Comparison of ENCODE assay signal across 18 cellular contexts in the genomic region with DNA sequence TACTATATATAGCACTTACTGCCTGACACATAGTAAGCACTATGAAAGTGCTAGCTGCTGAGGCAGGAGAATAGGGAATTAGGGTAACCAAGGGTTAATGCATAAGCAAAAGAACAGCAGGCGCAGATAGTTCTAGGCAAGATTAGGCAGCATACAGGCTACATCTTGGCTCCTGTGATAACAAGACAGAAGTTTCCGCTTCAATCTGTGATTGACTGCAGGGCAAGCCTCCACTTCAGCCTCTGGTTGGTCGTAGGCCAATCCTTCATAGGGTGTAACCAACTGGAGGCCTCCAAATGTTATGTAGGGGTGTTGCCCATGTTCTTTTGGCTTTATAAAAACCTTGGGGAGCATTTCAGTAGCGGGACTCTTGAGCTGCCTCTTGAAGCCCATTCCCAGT. TPM values are rescaled to one million over a fixed set of nuclear protein-coding genes. Genes with fewer than 3 reads are reported as not detected.
DNase-seq lines count a peak whose midpoint lies in the region; ATAC-seq, FAIRE-seq and TF ChIP-seq lines count a peak whose summit lies in the region.
"Had no signal": no experiment of that assay in that cellular context is flagged by ENCODE, and none has a peak within 500 bp of the region (broad histone marks: within the 10 kb centered on the region; RNA-seq: fewer than 3 reads in every experiment).

No MANE protein-coding gene starts in this region.

- no peak overlapping the region for H3K56ac ChIP-seq in IMR-90 (ENCODE audit: extremely low read depth, insufficient read depth, low read length)

- no peak for FAIRE-seq in keratinocyte (lab: Jason Lieb, UNC)
- FAIRE-seq: endothelial cell of umbilical vein had no signal

- H3K9me3 ChIP-seq in IMR-90 (ENCODE audit: control insufficient read depth, insufficient read depth, low read length) (no peaks in the 10 kb centered on the region), keratinocyte (ENCODE audit: control insufficient read depth, low read depth, low read length) (no peaks in the 10 kb centered on the region), gastrocnemius medialis (no peaks in the 10 kb centered on the region)
- H3K9me3 ChIP-seq: mucosa of descending colon, prostate gland had no signal

- peak overlapping the region; percentile 57 for H3K4me2 ChIP-seq in IMR-90 (ENCODE audit: low read depth, low read length)
- H3K4me2 ChIP-seq in keratinocyte (ENCODE audit: control insufficient read depth, extremely low read depth, insufficient read depth, low read depth, low read length), result no peak overlapping the region
- H3K4me2 ChIP-seq: BLaER1 treated with 17β-estradiol and CSF1 and Interleukin-3, amounts not matched to agents 10 nM and 100 nM had no signal

- no peak overlapping the region for H3K27ac Mint-ChIP-seq in Calu3 (ENCODE audit: unreplicated experiment)
- H3K27ac Mint-ChIP-seq: stimulated activated memory B cell treated with anti-CD40 and anti-IgM and Interleukin-4, amounts not matched to agents 10 μg/mL and 1 μg/mL and 100 μg/mL, for 72 hours had no signal

- 20% methylated on average over 1 of the region's 4 CpGs; no CpG with 5 or more reads in 1 of the 2 experiments for WGBS in IMR-90 (ENCODE audit: extremely low coverage in 2 of 2, insufficient read length in 1 of 2), 2 experiments

- H3K27ac ChIP-seq in IMR-90 (ENCODE audit: insufficient read depth, low read length) (no peak overlapping the region), keratinocyte (ENCODE audit: control insufficient read depth, insufficient read depth, low read length) (no peak overlapping the region), gastrocnemius medialis (no peak overlapping the region), substantia nigra (ENCODE audit: low read depth, low read length, poor library complexity, severe bottlenecking) (no peak overlapping the region)
- H3K27ac ChIP-seq: BLaER1 treated with 17β-estradiol and CSF1 and Interleukin-3, amounts not matched to agents 10 nM and 100 nM; brain microvascular endothelial cell; prostate gland had no signal

- TF ChIP-seq CTCF in IMR-90 (conservative IDR thresholded peaks at IDR 0.05; ENCODE audit: low read depth, low read length), result no peak
- TF ChIP-seq CTCF in choroid plexus epithelial cell (conservative IDR thresholded peaks at IDR 0.05; ENCODE audit: low read depth, low read length), result no peak
- no peak for TF ChIP-seq CTCF in keratinocyte (optimal IDR thresholded peaks at IDR 0.05 in 1 of 3, IDR thresholded peaks at IDR 0.05 in 1 of 3, conservative IDR thresholded peaks at IDR 0.05 in 1 of 3; ENCODE audit: extremely low read depth in 1 of 3, insufficient read depth in 2 of 3, low read length in 3 of 3)
- TF ChIP-seq CTCF in GM10248 (IDR thresholded peaks at IDR 0.05; ENCODE audit: control extremely low read depth, extremely low read depth, low read depth, missing control alignments), result no peak
- no peak for TF ChIP-seq CTCF in Calu3 (IDR thresholded peaks at IDR 0.05; ENCODE audit: unreplicated experiment)
- no peak for TF ChIP-seq CTCF in gastrocnemius medialis (IDR thresholded peaks at IDR 0.05 in 4 of 5, conservative IDR thresholded peaks at IDR 0.05 in 1 of 5)

- H2AFZ ChIP-seq in IMR-90 (replicated peaks; ENCODE audit: low read length, poor library complexity) (peak overlapping the region; percentile 44), keratinocyte (ENCODE audit: control insufficient read depth, low read length) (peak overlapping the region; percentile 81)

- H3K4me3 ChIP-seq in IMR-90 (ENCODE audit: insufficient read depth, low read depth, low read length) (no peak overlapping the region), choroid plexus epithelial cell (ENCODE audit: low read depth, low read length) (no peak overlapping the region), keratinocyte (ENCODE audit: control insufficient read depth in 2 of 3, extremely low read depth in 1 of 3, insufficient read depth in 2 of 3, low read depth in 1 of 3, low read length in 3 of 3) (no peak overlapping the region), gastrocnemius medialis (no peak overlapping the region)
- H3K4me3 ChIP-seq: BLaER1 treated with 17β-estradiol and CSF1 and Interleukin-3, amounts not matched to agents 10 nM and 100 nM; mucosa of descending colon; prostate gland had no signal

- H2AK9ac ChIP-seq in IMR-90 (replicated peaks; ENCODE audit: low read depth, low read length, poor library complexity), result no peak overlapping the region

- no peak for TF ChIP-seq RAD21 in IMR-90 (IDR thresholded peaks at IDR 0.05; ENCODE audit: low read length)

- H3K4me1 ChIP-seq in IMR-90 (ENCODE audit: control insufficient read depth, insufficient read depth, low read length), result 0 out of 2 replicates have a peak, but pooled peaks cover 1% of the 10 kb centered on the region
- no peaks in the 10 kb centered on the region for H3K4me1 ChIP-seq in keratinocyte (ENCODE audit: control insufficient read depth, extremely low read depth, insufficient read depth, low read length)
- no peaks in the 10 kb centered on the region for H3K4me1 ChIP-seq in gastrocnemius medialis
- H3K4me1 ChIP-seq: BLaER1 treated with 17β-estradiol and CSF1 and Interleukin-3, amounts not matched to agents 10 nM and 100 nM; prostate gland had no signal

- H4K8ac ChIP-seq in IMR-90 (ENCODE audit: low read depth in 2 of 2, low read length in 2 of 2), result no peak overlapping the region

- H3K36me3 ChIP-seq in IMR-90 (ENCODE audit: control insufficient read depth, insufficient read depth, low read length) (no peaks in the 10 kb centered on the region), keratinocyte (ENCODE audit: control insufficient read depth in 2 of 2, extremely low read depth in 1 of 2, insufficient read depth in 2 of 2, low read length in 2 of 2) (no peaks in the 10 kb centered on the region), gastrocnemius medialis (no peaks in the 10 kb centered on the region)
- H3K36me3 ChIP-seq: BLaER1 treated with 17β-estradiol and CSF1 and Interleukin-3, amounts not matched to agents 10 nM and 100 nM; brain microvascular endothelial cell; prostate gland had no signal

- H3K79me2 ChIP-seq in keratinocyte (ENCODE audit: control insufficient read depth, insufficient read depth, low read length), result no peaks in the 10 kb centered on the region

- H3K9ac ChIP-seq in IMR-90 (ENCODE audit: low read depth, low read length), result no peak overlapping the region
- no peak overlapping the region for H3K9ac ChIP-seq in keratinocyte (ENCODE audit: control insufficient read depth, extremely low read depth, insufficient read depth, low read length)
- H3K9ac ChIP-seq: BLaER1 treated with 17β-estradiol and CSF1 and Interleukin-3, amounts not matched to agents 10 nM and 100 nM had no signal

- no peak overlapping the region for H3K23ac ChIP-seq in IMR-90 (ENCODE audit: low read depth, low read length)

- H3K4me1 Mint-ChIP-seq in Calu3 (ENCODE audit: low read depth, unreplicated experiment), result no peaks in the 10 kb centered on the region
- H3K4me1 Mint-ChIP-seq: stimulated activated memory B cell treated with anti-CD40 and anti-IgM and Interleukin-4, amounts not matched to agents 10 μg/mL and 1 μg/mL and 100 μg/mL, for 72 hours had no signal

- H2BK120ac ChIP-seq in IMR-90 (ENCODE audit: low read depth, low read length), result no peak overlapping the region

- H3K9me3 Mint-ChIP-seq in Calu3 (ENCODE audit: low read depth, unreplicated experiment), result no peaks in the 10 kb centered on the region
- H3K9me3 Mint-ChIP-seq: stimulated activated memory B cell treated with anti-CD40 and anti-IgM and Interleukin-4, amounts not matched to agents 10 μg/mL and 1 μg/mL and 100 μg/mL, for 72 hours; T-cell had no signal

- no peak overlapping the region for H3K14ac ChIP-seq in IMR-90 (replicated peaks; ENCODE audit: low read depth, low read length)

- in situ Hi-C loops in IMR-90 (cut with MboI; ENCODE audit: low sequenced_read_pairs) (loop anchor here (5.0 kb wide), 1 partner anchor 352 kb away; no protein-coding TSS in a partner anchor), gastrocnemius medialis (cut with MboI; ENCODE audit: low sequenced_read_pairs in 4 of 4) (loop anchor here (25.0 kb wide), 1 partner anchor 347 kb away; a partner anchor contains a TSS)

- no peak overlapping the region for H3K4ac ChIP-seq in IMR-90 (ENCODE audit: low read depth, low read length)

- H2BK15ac ChIP-seq in IMR-90 (ENCODE audit: low read depth, low read length), result no peak overlapping the region

- CTCF ChIA-PET in IMR-90 (lab: Yijun Ruan, JAX) (interaction anchor here (1.6 kb wide), 1 partner anchor 14 kb away, joined by 5 read pairs; no protein-coding TSS in a partner anchor), GM10248 (lab: Yijun Ruan, JAX) (interaction anchor here (1.3 to 4.4 kb wide), 7 partner anchors 13 to 353 kb away, joined by 4 to 86 read pairs (median 10); no protein-coding TSS in a partner anchor), Calu3 (lab: Charles Lee) (no interaction called here)

- no peak overlapping the region for H3K4me3 Mint-ChIP-seq in Calu3 (ENCODE audit: low read depth, unreplicated experiment)
- H3K4me3 Mint-ChIP-seq: stimulated activated memory B cell treated with anti-CD40 and anti-IgM and Interleukin-4, amounts not matched to agents 10 μg/mL and 1 μg/mL and 100 μg/mL, for 72 hours; T-cell had no signal

- no peaks in the 10 kb centered on the region for H4K20me1 ChIP-seq in IMR-90 (ENCODE audit: insufficient read depth, low read length)
- no peaks in the 10 kb centered on the region for H4K20me1 ChIP-seq in keratinocyte (ENCODE audit: control insufficient read depth, extremely low read depth, insufficient read depth, low read length)
- H4K20me1 ChIP-seq: BLaER1 treated with 17β-estradiol and CSF1 and Interleukin-3, amounts not matched to agents 10 nM and 100 nM had no signal

- H2BK20ac ChIP-seq in IMR-90 (ENCODE audit: low read depth, low read length), result no peak overlapping the region

- no peaks in the 10 kb centered on the region for H3K36me3 Mint-ChIP-seq in Calu3 (ENCODE audit: insufficient read depth, unreplicated experiment)
- H3K36me3 Mint-ChIP-seq: stimulated activated memory B cell treated with anti-CD40 and anti-IgM and Interleukin-4, amounts not matched to agents 10 μg/mL and 1 μg/mL and 100 μg/mL, for 72 hours; T-cell had no signal

- BruUV-seq in IMR-90 (replicated peaks; lab: Mats Ljungman, UMichigan), result no TSS peak
- BruUV-seq in Calu3 (replicated peaks; lab: Mats Ljungman, UMichigan), result no TSS peak

- TF ChIP-seq POLR2A in IMR-90 (IDR thresholded peaks at IDR 0.05; ENCODE audit: low read depth, low read length) (no peak), gastrocnemius medialis (IDR thresholded peaks at IDR 0.05) (no peak)

- no peak overlapping the region for H3K18ac ChIP-seq in IMR-90 (ENCODE audit: low read depth, low read length)

- H2BK5ac ChIP-seq in IMR-90 (ENCODE audit: low read depth, low read length, poor library complexity, severe bottlenecking), result no peak overlapping the region

- ATAC-seq in IMR-90 (ENCODE audit: low read depth) (peak; percentile 34), gastrocnemius medialis (no peak)
- ATAC-seq: mucosa of descending colon; stimulated activated memory B cell treated with anti-CD40 and anti-IgM and Interleukin-4, amounts not matched to agents 10 μg/mL and 1 μg/mL and 100 μg/mL, for 72 hours; T-cell had no signal

- DNase-seq in AG08396 (ENCODE audit: low spot score) (peak; percentile 21), IMR-90 (peak; percentile 12), choroid plexus epithelial cell (ENCODE audit: low read depth) (peak; percentile 79), keratinocyte (ENCODE audit: low read depth, low spot score) (no peak), GM10248 (ENCODE audit: extremely low spot score) (no peak), Calu3 (no peak), gastrocnemius medialis (no peak), substantia nigra (lab: John Stamatoyannopoulos, UW) (no peak)
- DNase-seq: activated CD4-positive, alpha-beta T cell treated with anti-CD3 and anti-CD28 coated beads, Interleukin-2, amount 50 U/mL, for 4 hours; brain microvascular endothelial cell; Kasumi-1; mucosa of descending colon; NCI-H2081; T-cell had no signal

- H3K27me3 Mint-ChIP-seq in Calu3 (ENCODE audit: unreplicated experiment), result peaks cover 17% of the 10 kb centered on the region

- H3K9me1 ChIP-seq in IMR-90 (ENCODE audit: insufficient read depth, low read length) (no peaks in the 10 kb centered on the region), keratinocyte (ENCODE audit: control insufficient read depth, extremely low read depth, insufficient read depth, low read length) (no peaks in the 10 kb centered on the region)

- peaks cover 3% of the 10 kb centered on the region; the same call in 1 of the 2 replicates for H3K27me3 ChIP-seq in IMR-90 (ENCODE audit: control insufficient read depth, insufficient read depth, low read length)
- peaks cover 9% of the 10 kb centered on the region for H3K27me3 ChIP-seq in keratinocyte (ENCODE audit: control insufficient read depth, extremely low read depth, insufficient read depth, low read length)
- peaks cover 17 to 24% (median 22%) of the 10 kb centered on the region in 3 donors for H3K27me3 ChIP-seq in gastrocnemius medialis
- H3K27me3 ChIP-seq: BLaER1 treated with 17β-estradiol and CSF1 and Interleukin-3, amounts not matched to agents 10 nM and 100 nM; brain microvascular endothelial cell had no signal

- intact Hi-C loops in IMR-90 (cut with micrococcal nuclease), result loop anchor here (5.0 kb wide), 3 partner anchors 172 to 337 kb away; a partner anchor contains a TSS
- intact Hi-C loops in Calu3 (cut with micrococcal nuclease; ENCODE audit: unreplicated experiment), result loop anchor here (5.0 to 10.0 kb wide), 2 partner anchors 170 to 337 kb away; a partner anchor contains a TSS
- intact Hi-C loops in gastrocnemius medialis (cut with DNase I; ENCODE audit: low total_unique reads), result loop anchor here (5.0 kb wide), 1 partner anchor 217 kb away; a partner anchor contains a TSS

- H2AK5ac ChIP-seq in IMR-90 (ENCODE audit: low read depth, low read length), result no peak overlapping the region

- POLR2A ChIA-PET in IMR-90 (lab: Charles Lee; ENCODE audit: unreplicated experiment) (no interaction called here), GM10248 (lab: Yijun Ruan, JAX) (no interaction called here)

- H3K79me1 ChIP-seq in IMR-90 (ENCODE audit: low read depth in 1 of 2, low read length in 2 of 2), result no peaks in the 10 kb centered on the region

- H4K91ac ChIP-seq in IMR-90 (ENCODE audit: insufficient read depth, low read depth, low read length), result no peak overlapping the region

- dilution Hi-C loops in IMR-90 (cut with HindIII; ENCODE audit: low sequenced_read_pairs, unreplicated experiment), result no loop called here
- dilution Hi-C loops in keratinocyte (cut with MboI; ENCODE audit: extremely low pct_ligation_motif_present, low sequenced_read_pairs), result no loop called here

- no peak overlapping the region for H4K5ac ChIP-seq in IMR-90 (ENCODE audit: low read depth, low read length)

RNA-seq across cellular contexts. Expression of a gene that starts 46.9 kb away (rescaled TPM):
- 7.7 and 11.4 TPM in 2 replicates for total RNA-seq in IMR-90 (2012; rRNA removed)
- polyA plus RNA-seq in IMR-90 (2012; rRNA removed), result 2.5 and 2.9 TPM in 2 replicates
- polyA plus RNA-seq in IMR-90 (2012; cell fraction: cytosol; rRNA removed), result 0.67 and 1.2 TPM in 2 replicates
- 0.92 and 3.3 TPM in 2 replicates for polyA plus RNA-seq in IMR-90 (2012; cell fraction: nucleus; rRNA removed; ENCODE audit: low replicate concordance)
- polyA plus RNA-seq in keratinocyte, result 4.4 to 6.1 TPM (median 6.0 TPM) in 3 replicates
- 5.1 TPM for polyA plus RNA-seq in keratinocyte (2011; ENCODE audit: low read depth)
- 1.8 and 4.2 TPM in 2 replicates for polyA plus RNA-seq in keratinocyte (2011; cell fraction: cytosol; rRNA removed)
- 8.6 and 11.4 TPM in 2 replicates for polyA plus RNA-seq in keratinocyte (2011; cell fraction: nucleus; rRNA removed)
- 4.6 and 6.7 TPM in 2 replicates for polyA plus RNA-seq in keratinocyte (2012; ENCODE audit: low replicate concordance)
- 4.7 to 21.9 TPM (median 20.0 TPM) in 3 replicates for polyA minus RNA-seq in keratinocyte
- polyA minus RNA-seq in keratinocyte (2011; cell fraction: cytosol; rRNA and poly(A)+ RNA removed), result 4.2 TPM
- 9.6 and 22.7 TPM in 2 replicates for polyA minus RNA-seq in keratinocyte (2011; cell fraction: nucleus; rRNA and poly(A)+ RNA removed)
- total RNA-seq in Calu3 (2022), result 10.1 and 10.7 TPM in 2 replicates
- total RNA-seq in gastrocnemius medialis, result 10 to 100 TPM in 1 of 4 donors, 1 to 10 TPM in 3; 7.3 to 11.9 (median 8.2) TPM

RNA-seq across cellular contexts. Expression of a gene that starts 47.1 kb away (rescaled TPM):
- 11.1 and 13.4 TPM in 2 replicates for total RNA-seq in IMR-90 (2012; rRNA removed)
- 2.5 and 3.1 TPM in 2 replicates for polyA plus RNA-seq in IMR-90 (2012; rRNA removed)
- 0.79 and 1.2 TPM in 2 replicates for polyA plus RNA-seq in IMR-90 (2012; cell fraction: cytosol; rRNA removed)
- 1.2 and 10.1 TPM in 2 replicates for polyA plus RNA-seq in IMR-90 (2012; cell fraction: nucleus; rRNA removed; ENCODE audit: low replicate concordance)
- polyA plus RNA-seq in keratinocyte, result 4.9 to 8.2 TPM (median 7.3 TPM) in 3 replicates
- 2.9 TPM for polyA plus RNA-seq in keratinocyte (2011; ENCODE audit: low read depth)
- polyA plus RNA-seq in keratinocyte (2011; cell fraction: cytosol; rRNA removed), result 2.8 and 8.0 TPM in 2 replicates
- polyA plus RNA-seq in keratinocyte (2011; cell fraction: nucleus; rRNA removed), result 9.4 and 9.9 TPM in 2 replicates
- 3.4 and 4.1 TPM in 2 replicates for polyA plus RNA-seq in keratinocyte (2012; ENCODE audit: low replicate concordance)
- polyA minus RNA-seq in keratinocyte, result 3.9 to 20.3 TPM (median 14.1 TPM) in 3 replicates
- polyA minus RNA-seq in keratinocyte (2011; cell fraction: cytosol; rRNA and poly(A)+ RNA removed), result 10.2 TPM
- polyA minus RNA-seq in keratinocyte (2011; cell fraction: nucleus; rRNA and poly(A)+ RNA removed), result 13.8 and 31.7 TPM in 2 replicates
- 15.1 TPM in 2 replicates for total RNA-seq in Calu3 (2022)
- total RNA-seq in gastrocnemius medialis, result 10 to 100 TPM in 2 of 4 donors, 1 to 10 TPM in 2; 6.3 to 19.1 (median 9.7) TPM

Comparison
In these comparisons a context has a peak if more than half of its experiments do, and no peak if none do; other contexts are left out.
1. DNase-seq: peak in AG08396 (single experiment), IMR-90 (single experiment) and choroid plexus epithelial cell (single experiment); none in keratinocyte (single experiment), GM10248 (single experiment), Calu3 (single experiment), gastrocnemius medialis (0 of 2) and substantia nigra (0 of 49).